28 cellular contexts compared by ENCODE assay signal in genomic region chr9:85914108-85914507, GRCh38. TPM values are rescaled to one million over a fixed set of nuclear protein-coding genes. Genes with fewer than 3 reads are reported as not detected.
DNase-seq lines count a peak whose midpoint lies in the region; ATAC-seq, FAIRE-seq and TF ChIP-seq lines count a peak whose summit lies in the region.
"Had no signal": no experiment of that assay in that cellular context is flagged by ENCODE, and none has a peak within 500 bp of the region (broad histone marks: within the 10 kb centered on the region; RNA-seq: fewer than 3 reads in every experiment).

No MANE protein-coding gene starts in this region.

- H3K9me3 ChIP-seq in KOPT-K1 (ENCODE audit: insufficient read depth, low read length, poor library complexity, severe bottlenecking) (no peaks in the 10 kb centered on the region), GM12878 (replicated peaks; ENCODE audit: control insufficient read depth, insufficient read depth, low read length) (no peaks in the 10 kb centered on the region)
- H3K9me3 ChIP-seq: gastrocnemius medialis, ovary, right lobe of liver, vagina had no signal

- H3K4me1 ChIP-seq in GM12878 (ENCODE audit: control insufficient read depth, insufficient read depth, low read length): no peaks in the 10 kb centered on the region
- H3K4me1 ChIP-seq: gastrocnemius medialis, right lobe of liver, vagina had no signal

- intact Hi-C loops in GM12878 (cut with micrococcal nuclease; ENCODE audit: unreplicated experiment): no loop called here

- no peak for FAIRE-seq in GM12878 (lab: Jason Lieb, UNC)

- SMC1A ChIA-PET in GM12878 (lab: Charles Lee; ENCODE audit: uncharacterized antibody, unreplicated experiment): no interaction called here

- H3K27me3 Mint-ChIP-seq in activated CD8-positive, alpha-beta memory T cell treated with anti-CD3 and anti-CD28 coated beads, Interleukin-2, amount 10 ng/mL, durations not matched to agents 7 days and 5 days: peaks cover 6% of the 10 kb centered on the region
- H3K27me3 Mint-ChIP-seq in natural killer cell treated with Interleukin-12 subunit alpha and Interleukin-12 subunit beta and Interleukin-15 and Interleukin-18, amount 100 ng/mL, for 72 hours: peaks cover 2 to 6% of the 10 kb centered on the region in 2 donors

- BruUV-seq in GM12878 (replicated peaks; lab: Mats Ljungman, UMichigan): no TSS peak

- no peak for TF ChIP-seq EP300 in GM12878 (IDR thresholded peaks at IDR 0.05; ENCODE audit: borderline replicate concordance in 1 of 2, control insufficient read depth in 1 of 2, low read depth in 2 of 2, low read length in 2 of 2)

- peak overlapping the region; percentile 75 for H3K27ac Mint-ChIP-seq in activated CD8-positive, alpha-beta memory T cell treated with anti-CD3 and anti-CD28 coated beads, Interleukin-2, amount 10 ng/mL, durations not matched to agents 7 days and 5 days
- H3K27ac Mint-ChIP-seq in natural killer cell treated with Interleukin-12 subunit alpha and Interleukin-12 subunit beta and Interleukin-15 and Interleukin-18, amount 100 ng/mL, for 72 hours: peak overlapping the region; percentile 23 to 57
- H3K27ac Mint-ChIP-seq: memory B cell had no signal

- no peaks in the 10 kb centered on the region for H3K27me3 ChIP-seq in GM12878 (replicated peaks in 1 of 2; ENCODE audit: control insufficient read depth in 2 of 2, insufficient read depth in 2 of 2, low read length in 1 of 2)
- H3K27me3 ChIP-seq: cardiac muscle cell, gastrocnemius medialis, ovary, right lobe of liver, vagina had no signal

- H3K4me1 Mint-ChIP-seq in activated CD8-positive, alpha-beta memory T cell treated with anti-CD3 and anti-CD28 coated beads, Interleukin-2, amount 10 ng/mL, durations not matched to agents 7 days and 5 days: peaks cover 19% of the 10 kb centered on the region
- peaks cover 12 to 14% of the 10 kb centered on the region in 2 donors for H3K4me1 Mint-ChIP-seq in natural killer cell treated with Interleukin-12 subunit alpha and Interleukin-12 subunit beta and Interleukin-15 and Interleukin-18, amount 100 ng/mL, for 72 hours (ENCODE audit: low read depth in 2 of 2)

- H3K27ac ChIP-seq in KOPT-K1 (ENCODE audit: low read depth, low read length, poor library complexity, severe bottlenecking): peak overlapping the region; percentile 18
- no peak overlapping the region for H3K27ac ChIP-seq in GM12878 (ENCODE audit: control insufficient read depth, insufficient read depth)
- H3K27ac ChIP-seq: C4-2B, cardiac muscle cell, epithelial cell of prostate, gastrocnemius medialis, GM23248, ovary, right lobe of liver, vagina had no signal

- RAD21 ChIA-PET in GM12878 (lab: Charles Lee; ENCODE audit: unreplicated experiment): no interaction called here

- CTCF ChIA-PET in activated CD8-positive, alpha-beta memory T cell treated with anti-CD3 and anti-CD28 coated beads, Interleukin-2, amount 10 ng/mL, durations not matched to agents 7 days and 5 days (lab: Charles Lee): interaction anchor here (1.5 kb wide), 1 partner anchor 20 kb away, joined by 3 read pairs; no protein-coding TSS in a partner anchor
- CTCF ChIA-PET in GM12878 (lab: Yijun Ruan, JAX): no interaction called here

- TF ChIP-seq RAD21 in GM12878 (IDR thresholded peaks at IDR 0.05; ENCODE audit: insufficient read depth, low read depth, low read length): no peak

- H3K4me3 Mint-ChIP-seq in activated CD8-positive, alpha-beta memory T cell treated with anti-CD3 and anti-CD28 coated beads, Interleukin-2, amount 10 ng/mL, durations not matched to agents 7 days and 5 days: peak overlapping the region; percentile 41
- H3K4me3 Mint-ChIP-seq in natural killer cell treated with Interleukin-12 subunit alpha and Interleukin-12 subunit beta and Interleukin-15 and Interleukin-18, amount 100 ng/mL, for 72 hours: peak overlapping the region; percentile 43
- H3K4me3 Mint-ChIP-seq: memory B cell, naive B cell had no signal

- DNase-seq in activated CD8-positive, alpha-beta memory T cell treated with anti-CD3 and anti-CD28 coated beads, Interleukin-2, amount 10 ng/mL, durations not matched to agents 7 days and 5 days: no peak
- no peak for DNase-seq in activated CD8-positive, alpha-beta memory T cell treated with anti-CD3 and anti-CD28 coated beads, Interleukin-2, amount 50 U/mL, for 4 hours
- no peak for DNase-seq in GM12878 (ENCODE audit: low read depth, low spot score)
- no peak for DNase-seq in natural killer cell treated with Interleukin-12 subunit alpha and Interleukin-12 subunit beta and Interleukin-15 and Interleukin-18, amount 100 ng/mL, for 72 hours (ENCODE audit: low spot score)
- DNase-seq in GM10266 (ENCODE audit: extremely low spot score): no peak
- no peak for DNase-seq in NCI-H446 treated with DMSO at 0.1 percent for 48 hours (lab: John Stamatoyannopoulos, UW)
- DNase-seq: ACHN; activated effector memory CD4-positive, alpha-beta T cell treated with Interleukin-2 at 50 U/mL for 16 hours; amygdala; gastrocnemius medialis; GDM1; GM23248; kidney glomerular epithelial cell; naive B cell; NCI-H1930; NCI-H446; NK-92 treated with Interleukin-12 subunit alpha and Interleukin-12 subunit beta, amount 100 ng/mL, for 24 hours; ovary; right lobe of liver; stimulated activated CD4-positive, alpha-beta T cell treated with anti-CD3 and anti-CD28 coated beads, Interleukin-15, amount 100 ng/mL, for 24 hours; T1000 had no signal

- TF ChIP-seq CTCF in GM12878 (IDR thresholded peaks at IDR 0.05 in 2 of 3, conservative IDR thresholded peaks at IDR 0.05 in 1 of 3; ENCODE audit: control insufficient read depth in 2 of 3, extremely low read depth in 1 of 3, insufficient read depth in 1 of 3, low read depth in 3 of 3, low read length in 3 of 3): no peak
- no peak for TF ChIP-seq CTCF in GM10266 (IDR thresholded peaks at IDR 0.05; ENCODE audit: control insufficient read depth, insufficient read depth, low read depth, missing control alignments)

- H3K9me3 Mint-ChIP-seq in activated CD8-positive, alpha-beta memory T cell treated with anti-CD3 and anti-CD28 coated beads, Interleukin-2, amount 10 ng/mL, durations not matched to agents 7 days and 5 days (ENCODE audit: low read depth): no peaks in the 10 kb centered on the region
- no peaks in the 10 kb centered on the region for H3K9me3 Mint-ChIP-seq in natural killer cell treated with Interleukin-12 subunit alpha and Interleukin-12 subunit beta and Interleukin-15 and Interleukin-18, amount 100 ng/mL, for 72 hours
- H3K9me3 Mint-ChIP-seq: memory B cell had no signal

- no peaks in the 10 kb centered on the region for H3K79me2 ChIP-seq in GM12878 (ENCODE audit: control insufficient read depth, insufficient read depth, low read length)

- TF ChIP-seq POLR2A in GM12878 (IDR thresholded peaks at IDR 0.05; ENCODE audit: low read depth, low read length): no peak

- no peak overlapping the region for H3K4me2 ChIP-seq in GM12878 (ENCODE audit: control insufficient read depth, insufficient read depth)

- no peak overlapping the region for H3K9ac ChIP-seq in GM12878 (ENCODE audit: control insufficient read depth, insufficient read depth, low read length)
- H3K9ac ChIP-seq: GM23248 had no signal

- peak; percentile 72 for ATAC-seq in activated CD8-positive, alpha-beta memory T cell treated with anti-CD3 and anti-CD28 coated beads, Interleukin-2, amount 10 ng/mL, durations not matched to agents 7 days and 5 days
- ATAC-seq in GM12878: peak; percentile 32; the same call in 1 of the 3 replicates
- peak in 1 of 2 donors; percentile 56 for ATAC-seq in natural killer cell treated with Interleukin-12 subunit alpha and Interleukin-12 subunit beta and Interleukin-15 and Interleukin-18, amount 100 ng/mL, for 72 hours
- no peak for ATAC-seq in GM18873 (IDR thresholded peaks at IDR 0.05; ENCODE audit: low FRiP score, unreplicated experiment)
- ATAC-seq: gastrocnemius medialis, right lobe of liver had no signal

- H3K4me3 ChIP-seq in GM12878: no peak overlapping the region
- H3K4me3 ChIP-seq: cardiac muscle cell, gastrocnemius medialis, GM23248, ovary, right lobe of liver, vagina had no signal

- no peaks in the 10 kb centered on the region for H3K36me3 ChIP-seq in KOPT-K1 (ENCODE audit: insufficient read depth, low read length)
- H3K36me3 ChIP-seq in GM12878 (ENCODE audit: control insufficient read depth in 2 of 2, insufficient read depth in 2 of 2, low read length in 1 of 2): no peaks in the 10 kb centered on the region
- H3K36me3 ChIP-seq: cardiac muscle cell, gastrocnemius medialis, ovary, vagina had no signal

- no peaks in the 10 kb centered on the region for H4K20me1 ChIP-seq in GM12878 (ENCODE audit: control insufficient read depth, insufficient read depth)

- H3K36me3 Mint-ChIP-seq in activated CD8-positive, alpha-beta memory T cell treated with anti-CD3 and anti-CD28 coated beads, Interleukin-2, amount 10 ng/mL, durations not matched to agents 7 days and 5 days: peaks cover 10% of the 10 kb centered on the region
- H3K36me3 Mint-ChIP-seq in natural killer cell treated with Interleukin-12 subunit alpha and Interleukin-12 subunit beta and Interleukin-15 and Interleukin-18, amount 100 ng/mL, for 72 hours: no peaks in the 10 kb centered on the region

- in situ Hi-C loops in GM12878 (cut with MboI): no loop called here

- POLR2A ChIA-PET in GM12878 (lab: Charles Lee): no interaction called here

- no peak overlapping the region; the same call in 1 of the 2 replicates for H2AFZ ChIP-seq in GM12878 (ENCODE audit: control insufficient read depth, low read depth, low read length)
- H2AFZ ChIP-seq: GM23248 had no signal

RNA-seq across cellular contexts. Expression of gene NAA35, which starts 26.8 kb away (rescaled TPM):
- total RNA-seq in activated CD8-positive, alpha-beta memory T cell treated with anti-CD3 and anti-CD28 coated beads, Interleukin-2, amount 10 ng/mL, durations not matched to agents 7 days and 5 days: 10 to 100 TPM; 25.5 to 27.7 TPM
- 43.9 and 50.7 TPM in 2 replicates for total RNA-seq in GM12878 (2013; cell fraction: nucleolus; rRNA removed)
- total RNA-seq in GM12878 (2014; rRNA removed): 15.5 and 18.7 TPM in 2 replicates
- total RNA-seq in GM12878 (2014; rRNA removed; fragmentation: Illumina TruSeq; extraction: Trizol): 28.1 TPM in 2 replicates
- total RNA-seq in GM12878 (2021): 24.4 and 25.7 TPM in 2 replicates
- polyA plus RNA-seq in GM12878 (2011; ENCODE audit: low read depth): 10.0 TPM
- polyA plus RNA-seq in GM12878 (2011; rRNA removed): 38.0 and 48.2 TPM in 2 replicates
- 15.2 and 15.8 TPM in 2 replicates for polyA plus RNA-seq in GM12878 (2011; cell fraction: cytosol; rRNA removed)
- polyA plus RNA-seq in GM12878 (2011; cell fraction: nucleus; rRNA removed): 25.9 and 26.3 TPM in 2 replicates
- polyA plus RNA-seq in GM12878 (2012): 16.2 and 18.0 TPM in 2 replicates
- polyA plus RNA-seq in GM12878 (2014; fragmentation: Illumina TruSeq; extraction: Trizol): 30.7 and 37.4 TPM in 2 replicates
- polyA plus RNA-seq in GM12878 (2014; fragmentation: Nextera tagmentation; extraction: Ambion mirVana): 10 to 100 TPM; 18.9 to 23.4 TPM
- 16.9 and 17.3 TPM in 2 replicates for polyA plus RNA-seq in GM12878 (2014; rRNA removed)
- 10 to 100 TPM; 30.5 to 37.1 TPM for polyA plus RNA-seq in GM12878 (2016; fragmentation: Nextera tagmentation; extraction: Ambion mirVana)
- 16.2 and 24.1 TPM in 2 replicates for polyA minus RNA-seq in GM12878 (2011; rRNA and poly(A)+ RNA removed)
- 7.1 and 7.2 TPM in 2 replicates for polyA minus RNA-seq in GM12878 (2011; cell fraction: cytosol; rRNA and poly(A)+ RNA removed)
- polyA minus RNA-seq in GM12878 (2011; cell fraction: nucleus; rRNA and poly(A)+ RNA removed): 10.4 and 14.0 TPM in 2 replicates
- total RNA-seq in natural killer cell treated with Interleukin-12 subunit alpha and Interleukin-12 subunit beta and Interleukin-15 and Interleukin-18, amount 100 ng/mL, for 72 hours: 10 to 100 TPM; 26.7 to 33.7 TPM
